9 cellular contexts compared by ENCODE assay signal in genomic region chr10:14499610-14499904, GRCh38.
"Had no signal": no experiment of that assay in that cellular context is flagged by ENCODE, and none has a peak within 500 bp of the region (broad histone marks: within the 10 kb centered on the region; RNA-seq: fewer than 3 reads in every experiment).

No MANE protein-coding gene starts in this region.

- H3K27ac Mint-ChIP-seq: activated CD4-positive, alpha-beta T cell treated with anti-CD3 and anti-CD28 coated beads for 36 hours; activated CD8-positive, alpha-beta T cell treated with anti-CD3 and anti-CD28 coated beads for 36 hours; activated T-cell treated with anti-CD3 and anti-CD28 coated beads, Interleukin-2, amount 50 U/mL, for 72 hours; stimulated activated naive B cell treated with anti-CD40 and anti-IgM and Interleukin-4, amounts not matched to agents 10 μg/mL and 1 μg/mL and 100 μg/mL, for 72 hours had no signal

- H3K27ac ChIP-seq: cardiac muscle cell, gastrocnemius medialis, psoas muscle had no signal

- H3K4me3 ChIP-seq: cardiac muscle cell, gastrocnemius medialis, psoas muscle, sigmoid colon had no signal

- H3K27me3 Mint-ChIP-seq: activated CD4-positive, alpha-beta T cell treated with anti-CD3 and anti-CD28 coated beads for 36 hours; activated CD8-positive, alpha-beta T cell treated with anti-CD3 and anti-CD28 coated beads for 36 hours had no signal

- H3K27me3 ChIP-seq: cardiac muscle cell, sigmoid colon had no signal

- H3K4me1 ChIP-seq: gastrocnemius medialis, psoas muscle had no signal

- H3K4me3 Mint-ChIP-seq: activated CD4-positive, alpha-beta T cell treated with anti-CD3 and anti-CD28 coated beads for 36 hours; activated CD8-positive, alpha-beta T cell treated with anti-CD3 and anti-CD28 coated beads for 36 hours; activated T-cell treated with anti-CD3 and anti-CD28 coated beads, Interleukin-2, amount 50 U/mL, for 72 hours; nephron; stimulated activated naive B cell treated with anti-CD40 and anti-IgM and Interleukin-4, amounts not matched to agents 10 μg/mL and 1 μg/mL and 100 μg/mL, for 72 hours had no signal

- H3K9me3 Mint-ChIP-seq: activated CD8-positive, alpha-beta T cell treated with anti-CD3 and anti-CD28 coated beads for 36 hours; activated T-cell treated with anti-CD3 and anti-CD28 coated beads, Interleukin-2, amount 50 U/mL, for 72 hours; nephron; stimulated activated naive B cell treated with anti-CD40 and anti-IgM and Interleukin-4, amounts not matched to agents 10 μg/mL and 1 μg/mL and 100 μg/mL, for 72 hours had no signal

- H3K36me3 ChIP-seq: cardiac muscle cell, gastrocnemius medialis, sigmoid colon had no signal

- H3K36me3 Mint-ChIP-seq: stimulated activated naive B cell treated with anti-CD40 and anti-IgM and Interleukin-4, amounts not matched to agents 10 μg/mL and 1 μg/mL and 100 μg/mL, for 72 hours had no signal

- H3K9me3 ChIP-seq: gastrocnemius medialis, psoas muscle, sigmoid colon had no signal
